Comparison of ENCODE assay signal across 21 cellular contexts in the genomic region with DNA sequence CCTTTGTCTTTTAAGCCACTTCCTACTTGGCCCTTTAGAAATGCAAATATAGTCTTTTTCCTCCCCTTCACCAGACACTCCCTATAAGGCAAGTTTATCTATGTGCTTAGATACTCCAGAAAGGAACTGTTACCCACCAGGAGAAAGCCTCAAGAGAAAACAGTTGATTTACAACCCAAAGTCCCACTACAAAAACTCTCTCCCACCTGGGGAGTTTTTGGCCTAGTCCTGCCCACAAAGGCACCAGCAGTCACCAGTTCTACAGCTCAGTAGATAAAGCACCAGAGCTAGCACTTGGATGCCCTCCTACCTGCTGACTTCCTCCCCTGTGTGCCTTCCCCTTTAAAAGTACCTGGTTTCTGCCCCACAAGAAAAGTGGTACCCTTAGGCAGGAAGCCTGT. TPM values are rescaled to one million over a fixed set of nuclear protein-coding genes. Genes with fewer than 3 reads are reported as not detected.
DNase-seq lines count a peak whose midpoint lies in the region; ATAC-seq and TF ChIP-seq lines count a peak whose summit lies in the region.
"Had no signal": no experiment of that assay in that cellular context is flagged by ENCODE, and none has a peak within 500 bp of the region (broad histone marks: within the 10 kb centered on the region; RNA-seq: fewer than 3 reads in every experiment).

No MANE protein-coding gene starts in this region.

- H3K27ac Mint-ChIP-seq in stimulated activated naive CD8-positive, alpha-beta T cell treated with anti-CD3 and anti-CD28 coated beads, Interleukin-15, amount 100 ng/mL, for 72 hours, result no peak overlapping the region
- no peak overlapping the region for H3K27ac Mint-ChIP-seq in stimulated activated effector memory CD8-positive, alpha-beta T cell treated with anti-CD3 and anti-CD28 coated beads, Interleukin-12 subunit alpha, Interleukin-12 subunit beta, amount 100 ng/mL, for 72 hours
- H3K27ac Mint-ChIP-seq: CD4-positive, alpha-beta memory T cell had no signal

- H3K4me1 ChIP-seq in iPS DF 6.9 (ENCODE audit: control insufficient read depth, insufficient read depth, low read length) (peaks cover 6% of the 10 kb centered on the region; the same call in 1 of the 2 replicates), mesendoderm (ENCODE audit: control insufficient read depth, low read depth, low read length) (peaks cover 10% of the 10 kb centered on the region), Peyer's patch (no peaks in the 10 kb centered on the region)
- H3K4me1 ChIP-seq: BE2C had no signal

- H2BK120ac ChIP-seq in mesendoderm (ENCODE audit: low read depth, low read length), result no peak overlapping the region

- H3K4me1 Mint-ChIP-seq in stimulated activated naive CD8-positive, alpha-beta T cell treated with anti-CD3 and anti-CD28 coated beads, Interleukin-15, amount 100 ng/mL, for 72 hours, result no peaks in the 10 kb centered on the region
- H3K4me1 Mint-ChIP-seq in stimulated activated effector memory CD8-positive, alpha-beta T cell treated with anti-CD3 and anti-CD28 coated beads, Interleukin-12 subunit alpha, Interleukin-12 subunit beta, amount 100 ng/mL, for 72 hours, result no peaks in the 10 kb centered on the region
- H3K4me1 Mint-ChIP-seq: CD4-positive, alpha-beta memory T cell had no signal

- no peaks in the 10 kb centered on the region for H3K36me3 Mint-ChIP-seq in stimulated activated effector memory CD8-positive, alpha-beta T cell treated with anti-CD3 and anti-CD28 coated beads, Interleukin-12 subunit alpha, Interleukin-12 subunit beta, amount 100 ng/mL, for 72 hours
- H3K36me3 Mint-ChIP-seq: CD4-positive, alpha-beta memory T cell had no signal

- ATAC-seq in stimulated activated naive CD8-positive, alpha-beta T cell treated with anti-CD3 and anti-CD28 coated beads, Interleukin-15, amount 100 ng/mL, for 72 hours, result no peak
- ATAC-seq in HG03521 (IDR thresholded peaks at IDR 0.05; ENCODE audit: unreplicated experiment), result no peak
- ATAC-seq in stimulated activated effector memory CD8-positive, alpha-beta T cell treated with anti-CD3 and anti-CD28 coated beads, Interleukin-12 subunit alpha, Interleukin-12 subunit beta, amount 100 ng/mL, for 72 hours, result no peak

- no peak overlapping the region for H2AK5ac ChIP-seq in mesendoderm (ENCODE audit: low read length)

- H3K36me3 ChIP-seq in H7 (replicated peaks; ENCODE audit: control insufficient read depth, insufficient read depth, low read length) (no peaks in the 10 kb centered on the region), iPS DF 6.9 (ENCODE audit: control insufficient read depth, insufficient read depth, low read length) (no peaks in the 10 kb centered on the region), mesendoderm (ENCODE audit: control insufficient read depth, insufficient read depth, low read length) (no peaks in the 10 kb centered on the region), Peyer's patch (no peaks in the 10 kb centered on the region)
- H3K36me3 ChIP-seq: BE2C, MG63, SJCRH30 had no signal

- H3K9me3 ChIP-seq in iPS DF 6.9 (ENCODE audit: control insufficient read depth, insufficient read depth, low read length) (no peaks in the 10 kb centered on the region), Peyer's patch (no peaks in the 10 kb centered on the region)
- H3K9me3 ChIP-seq: BE2C, MG63 had no signal

- H3K18ac ChIP-seq in mesendoderm (ENCODE audit: low read length), result no peak overlapping the region

- DNase-seq in H7, result peak; percentile 36
- peak; percentile 73 for DNase-seq in iPS DF 6.9 (ENCODE audit: low read depth, low spot score)
- peak; percentile 42 for DNase-seq in mesendoderm
- DNase-seq in Peyer's patch, result no peak
- DNase-seq in stimulated activated naive CD8-positive, alpha-beta T cell treated with anti-CD3 and anti-CD28 coated beads, Interleukin-15, amount 100 ng/mL, for 72 hours, result no peak
- DNase-seq in stimulated activated effector memory CD8-positive, alpha-beta T cell treated with anti-CD3 and anti-CD28 coated beads, Interleukin-12 subunit alpha, Interleukin-12 subunit beta, amount 100 ng/mL, for 72 hours (ENCODE audit: low spot score in 2 of 2), result no peak
- DNase-seq: BE2C; CD4-positive, alpha-beta memory T cell; DND-41; GF-D8; MG63; NCI-H1092 treated with DMSO at 0.1 percent for 48 hours; NCI-H1694 treated with DMSO at 0.1 percent for 48 hours; NCI-H524; SJCRH30 had no signal

- H3K9me3 Mint-ChIP-seq in stimulated activated naive CD8-positive, alpha-beta T cell treated with anti-CD3 and anti-CD28 coated beads, Interleukin-15, amount 100 ng/mL, for 72 hours, result no peaks in the 10 kb centered on the region
- H3K9me3 Mint-ChIP-seq in stimulated activated effector memory CD8-positive, alpha-beta T cell treated with anti-CD3 and anti-CD28 coated beads, Interleukin-12 subunit alpha, Interleukin-12 subunit beta, amount 100 ng/mL, for 72 hours, result no peaks in the 10 kb centered on the region

- H3K27ac ChIP-seq in VCaP, result peak overlapping the region; percentile 50
- peak overlapping the region; percentile 90 for H3K27ac ChIP-seq in iPS DF 6.9 (ENCODE audit: low read length)
- H3K27ac ChIP-seq in mesendoderm (ENCODE audit: low read depth, low read length), result peak overlapping the region; percentile 53
- no peak overlapping the region for H3K27ac ChIP-seq in Peyer's patch
- H3K27ac ChIP-seq: HL-60, KMS-11, RWPE1, SJCRH30 had no signal

- H3K4me3 ChIP-seq in H7 (ENCODE audit: insufficient read depth, low read depth, low read length) (no peak overlapping the region), iPS DF 6.9 (ENCODE audit: low read length) (no peak overlapping the region), mesendoderm (ENCODE audit: low read length) (no peak overlapping the region), Peyer's patch (no peak overlapping the region)
- H3K4me3 ChIP-seq: MG63, SJCRH30 had no signal

- H3K4me2 ChIP-seq in mesendoderm (ENCODE audit: low read length), result no peak overlapping the region
- H3K4me2 ChIP-seq: KMS-11 had no signal

- no peaks in the 10 kb centered on the region for H3K79me1 ChIP-seq in mesendoderm (ENCODE audit: low read length)

- H3K4me3 Mint-ChIP-seq in stimulated activated naive CD8-positive, alpha-beta T cell treated with anti-CD3 and anti-CD28 coated beads, Interleukin-15, amount 100 ng/mL, for 72 hours, result no peak overlapping the region
- no peak overlapping the region for H3K4me3 Mint-ChIP-seq in stimulated activated effector memory CD8-positive, alpha-beta T cell treated with anti-CD3 and anti-CD28 coated beads, Interleukin-12 subunit alpha, Interleukin-12 subunit beta, amount 100 ng/mL, for 72 hours
- H3K4me3 Mint-ChIP-seq: CD4-positive, alpha-beta memory T cell had no signal

- TF ChIP-seq POLR2A in Peyer's patch (IDR thresholded peaks at IDR 0.05), result no peak

- H3K56ac ChIP-seq in mesendoderm (ENCODE audit: low read length), result peak overlapping the region; percentile 46

- no peaks in the 10 kb centered on the region for H3K79me2 ChIP-seq in mesendoderm (ENCODE audit: control insufficient read depth, insufficient read depth, low read length)

- peaks cover 37% of the 10 kb centered on the region for H3K27me3 Mint-ChIP-seq in stimulated activated naive CD8-positive, alpha-beta T cell treated with anti-CD3 and anti-CD28 coated beads, Interleukin-15, amount 100 ng/mL, for 72 hours

- no peak overlapping the region for H3K4ac ChIP-seq in mesendoderm (ENCODE audit: low read depth, low read length)

- no peak for TF ChIP-seq CTCF in VCaP (conservative IDR thresholded peaks at IDR 0.05)
- TF ChIP-seq CTCF in Peyer's patch (IDR thresholded peaks at IDR 0.05), result no peak

- H3K23ac ChIP-seq in mesendoderm (ENCODE audit: low read length), result no peak overlapping the region

- no peak overlapping the region for H2BK5ac ChIP-seq in mesendoderm (ENCODE audit: low read length)

- H3K9ac ChIP-seq in mesendoderm (ENCODE audit: low read length), result no peak overlapping the region
- H3K9ac ChIP-seq: KMS-11 had no signal

- H2BK15ac ChIP-seq in mesendoderm (replicated peaks; ENCODE audit: low read depth), result no peak overlapping the region

- H3K27me3 ChIP-seq in H7 (ENCODE audit: control insufficient read depth, insufficient read depth, low read length), result no peaks in the 10 kb centered on the region
- H3K27me3 ChIP-seq in iPS DF 6.9 (ENCODE audit: control insufficient read depth, insufficient read depth, low read length), result no peaks in the 10 kb centered on the region
- H3K27me3 ChIP-seq in mesendoderm (ENCODE audit: insufficient read depth, low read length, poor library complexity), result no peaks in the 10 kb centered on the region
- H3K27me3 ChIP-seq in Peyer's patch, result no peaks in the 10 kb centered on the region
- H3K27me3 ChIP-seq: BE2C, MG63, SJCRH30 had no signal

- H4K8ac ChIP-seq in mesendoderm (ENCODE audit: low read depth, low read length), result no peak overlapping the region

- no peak overlapping the region for H4K5ac ChIP-seq in mesendoderm (ENCODE audit: low read length)

RNA-seq across cellular contexts. Expression of gene HAO2, which starts 27.7 kb away (rescaled TPM):
- total RNA-seq in H7 (2014; rRNA removed; shearing (Covaris generic)), result 0.38 and 1.2 TPM in 2 replicates
- 0.11 TPM for polyA plus RNA-seq in mesendoderm (2013, experiment 1 of 2)
- 0.03 TPM for polyA plus RNA-seq in mesendoderm (2013, experiment 2 of 2)
- total RNA-seq in Peyer's patch, result under 1 TPM in 1 of 4 donors, not detected in 3; 0.76 TPM
- total RNA-seq: CD4-positive, alpha-beta memory T cell; OCI-LY7; SJCRH30 had no signal
- polyA plus RNA-seq: CD4-positive, alpha-beta memory T cell had no signal

Comparison
In these comparisons a context has a peak if more than half of its experiments do, and no peak if none do; other contexts are left out.
1. DNase-seq: peak in H7 (single experiment), iPS DF 6.9 (single experiment) and mesendoderm (single experiment); none in Peyer's patch (0 of 3), stimulated activated naive CD8-positive, alpha-beta T cell treated with anti-CD3 and anti-CD28 coated beads, Interleukin-15, amount 100 ng/mL, for 72 hours (0 of 2) and stimulated activated effector memory CD8-positive, alpha-beta T cell treated with anti-CD3 and anti-CD28 coated beads, Interleukin-12 subunit alpha, Interleukin-12 subunit beta, amount 100 ng/mL, for 72 hours (0 of 2).
2. H3K27ac ChIP-seq: peak in VCaP (single experiment), iPS DF 6.9 (single experiment) and mesendoderm (single experiment); none in Peyer's patch (0 of 4).